Comparison of ENCODE assay signal across 1 cellular context in the genomic region with DNA sequence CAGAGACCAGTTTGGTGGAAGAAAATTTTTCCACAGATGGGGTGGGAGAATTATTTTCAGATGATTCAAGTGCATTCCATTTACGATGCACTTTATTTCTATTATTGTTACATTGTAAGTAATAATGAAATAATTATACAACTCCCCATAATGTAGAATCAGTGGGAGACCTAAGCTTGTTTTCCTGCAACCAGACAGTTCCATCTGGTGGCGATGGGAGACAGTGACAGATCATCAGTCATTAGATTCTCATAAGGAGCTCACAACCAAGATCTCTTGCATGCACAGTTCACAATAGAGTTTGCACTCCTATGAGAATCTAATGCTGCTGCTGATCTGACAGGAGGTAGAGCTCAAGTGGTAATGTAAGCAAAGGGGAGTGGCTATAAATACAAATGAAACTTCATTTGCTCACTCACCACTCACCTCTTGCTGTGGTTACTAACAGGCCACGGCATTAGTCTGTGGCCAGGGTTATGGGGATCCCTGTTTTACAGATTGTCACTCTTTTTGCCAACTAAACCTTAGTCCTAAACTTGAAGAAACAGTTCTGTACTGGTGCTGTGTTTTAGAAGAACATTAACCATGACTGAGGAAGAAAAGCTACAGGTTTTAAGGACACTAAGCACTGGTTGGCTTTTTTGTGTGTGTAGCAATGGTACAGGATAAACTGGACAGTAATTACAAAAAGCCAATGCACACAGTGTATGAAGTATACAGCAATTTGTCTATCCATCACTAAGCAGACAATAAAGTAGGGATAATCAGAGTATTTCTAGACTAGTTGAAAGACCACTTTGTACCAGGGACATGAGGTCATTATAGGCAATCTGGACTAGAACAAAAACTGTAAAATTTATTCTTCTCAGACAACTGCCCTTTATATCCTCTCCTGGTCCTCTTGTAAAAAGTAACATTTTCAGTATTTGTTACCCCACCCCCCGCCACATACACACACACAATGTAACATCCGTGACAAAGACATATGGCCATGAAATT.
TF ChIP-seq lines count a peak whose summit lies in the region.

No MANE protein-coding gene starts in this region.

TF ChIP-seq in HCT116, 20 proteins besides CTCF, POLR2A, EP300 and RAD21 (continued from another document):
- no peak for TF ChIP-seq EGR1 (IDR thresholded peaks at IDR 0.05; ENCODE audit: low read depth)
- TF ChIP-seq, protein P1, sequence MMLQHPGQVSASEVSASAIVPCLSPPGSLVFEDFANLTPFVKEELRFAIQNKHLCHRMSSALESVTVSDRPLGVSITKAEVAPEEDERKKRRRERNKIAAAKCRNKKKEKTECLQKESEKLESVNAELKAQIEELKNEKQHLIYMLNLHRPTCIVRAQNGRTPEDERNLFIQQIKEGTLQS (IDR thresholded peaks at IDR 0.05), result no peak
- no peak for TF ChIP-seq YY1 (IDR thresholded peaks at IDR 0.05; ENCODE audit: extremely low read depth, insufficient replicate concordance, low read depth, low read length)
- TF ChIP-seq TCF7L2 (IDR thresholded peaks at IDR 0.05; ENCODE audit: borderline replicate concordance, extremely low read depth, insufficient read depth, insufficient read length), result no peak
- TF ChIP-seq POLR2AphosphoS5 (IDR thresholded peaks at IDR 0.05; ENCODE audit: low read depth, low read length), result no peak
- TF ChIP-seq CEBPB (IDR thresholded peaks at IDR 0.05; ENCODE audit: low read depth), result no peak
- no peak for TF ChIP-seq ELF1 (IDR thresholded peaks at IDR 0.05; ENCODE audit: borderline replicate concordance, low read depth)
- TF ChIP-seq, protein P2, sequence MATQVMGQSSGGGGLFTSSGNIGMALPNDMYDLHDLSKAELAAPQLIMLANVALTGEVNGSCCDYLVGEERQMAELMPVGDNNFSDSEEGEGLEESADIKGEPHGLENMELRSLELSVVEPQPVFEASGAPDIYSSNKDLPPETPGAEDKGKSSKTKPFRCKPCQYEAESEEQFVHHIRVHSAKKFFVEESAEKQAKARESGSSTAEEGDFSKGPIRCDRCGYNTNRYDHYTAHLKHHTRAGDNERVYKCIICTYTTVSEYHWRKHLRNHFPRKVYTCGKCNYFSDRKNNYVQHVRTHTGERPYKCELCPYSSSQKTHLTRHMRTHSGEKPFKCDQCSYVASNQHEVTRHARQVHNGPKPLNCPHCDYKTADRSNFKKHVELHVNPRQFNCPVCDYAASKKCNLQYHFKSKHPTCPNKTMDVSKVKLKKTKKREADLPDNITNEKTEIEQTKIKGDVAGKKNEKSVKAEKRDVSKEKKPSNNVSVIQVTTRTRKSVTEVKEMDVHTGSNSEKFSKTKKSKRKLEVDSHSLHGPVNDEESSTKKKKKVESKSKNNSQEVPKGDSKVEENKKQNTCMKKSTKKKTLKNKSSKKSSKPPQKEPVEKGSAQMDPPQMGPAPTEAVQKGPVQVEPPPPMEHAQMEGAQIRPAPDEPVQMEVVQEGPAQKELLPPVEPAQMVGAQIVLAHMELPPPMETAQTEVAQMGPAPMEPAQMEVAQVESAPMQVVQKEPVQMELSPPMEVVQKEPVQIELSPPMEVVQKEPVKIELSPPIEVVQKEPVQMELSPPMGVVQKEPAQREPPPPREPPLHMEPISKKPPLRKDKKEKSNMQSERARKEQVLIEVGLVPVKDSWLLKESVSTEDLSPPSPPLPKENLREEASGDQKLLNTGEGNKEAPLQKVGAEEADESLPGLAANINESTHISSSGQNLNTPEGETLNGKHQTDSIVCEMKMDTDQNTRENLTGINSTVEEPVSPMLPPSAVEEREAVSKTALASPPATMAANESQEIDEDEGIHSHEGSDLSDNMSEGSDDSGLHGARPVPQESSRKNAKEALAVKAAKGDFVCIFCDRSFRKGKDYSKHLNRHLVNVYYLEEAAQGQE (IDR thresholded peaks at IDR 0.05; ENCODE audit: low read depth), result no peak
- TF ChIP-seq SP1 (IDR thresholded peaks at IDR 0.05; ENCODE audit: low read depth), result no peak
- TF ChIP-seq CBX3 (IDR thresholded peaks at IDR 0.05; ENCODE audit: low read depth), result no peak
- no peak for TF ChIP-seq JUND (IDR thresholded peaks at IDR 0.05)
